Comparison of ENCODE assay signal across 16 cellular contexts in genomic region chr13:33937373-33938087, GRCh38.
A peak's percentile ranks its signal among the peaks of the same experiment; 100 is the strongest.
DNase-seq lines count a peak whose midpoint lies in the region; ATAC-seq and TF ChIP-seq lines count a peak whose summit lies in the region.
"Had no signal": no experiment of that assay in that cellular context is flagged by ENCODE, and none has a peak within 500 bp of the region (broad histone marks: within the 10 kb centered on the region; RNA-seq: fewer than 3 reads in every experiment).

No MANE protein-coding gene starts in this region.

- peaks cover 11% of the 10 kb centered on the region for H3K4me1 ChIP-seq in smooth muscle cell (ENCODE audit: low read depth)

- H3K36me3 ChIP-seq in smooth muscle cell (ENCODE audit: low read depth), result no peaks in the 10 kb centered on the region
- H3K36me3 ChIP-seq: BLaER1 treated with 17β-estradiol and CSF1 and Interleukin-3, amounts not matched to agents 10 nM and 100 nM; ovary; stomach had no signal

- H3K27ac ChIP-seq in smooth muscle cell (ENCODE audit: low read depth), result peak overlapping the region; percentile 71
- H3K27ac ChIP-seq: BLaER1 treated with 17β-estradiol and CSF1 and Interleukin-3, amounts not matched to agents 10 nM and 100 nM; ovary; RWPE1; stomach had no signal

- no peaks in the 10 kb centered on the region for H3K27me3 ChIP-seq in smooth muscle cell (ENCODE audit: low read depth)
- H3K27me3 ChIP-seq: BLaER1 treated with 17β-estradiol and CSF1 and Interleukin-3, amounts not matched to agents 10 nM and 100 nM; ovary; stomach had no signal

- DNase-seq in NCI-H1048 (lab: John Stamatoyannopoulos, UW), result peak; percentile 4
- peak; percentile 21 for DNase-seq in astrocyte of the hippocampus (ENCODE audit: low read depth, low spot score)
- peak; percentile 33 for DNase-seq in left kidney (ENCODE audit: low read depth, low spot score)
- DNase-seq in smooth muscle cell (lab: John Stamatoyannopoulos, UW; ENCODE audit: unreplicated experiment), result no peak
- DNase-seq in NCI-H2227 treated with DMSO at 0.1 percent for 48 hours (lab: John Stamatoyannopoulos, UW), result no peak
- no peak for DNase-seq in HCEC 1CT
- DNase-seq: activated CD8-positive, alpha-beta memory T cell treated with anti-CD3 and anti-CD28 coated beads, Interleukin-2, amount 50 U/mL, for 48 hours; activated naive CD4-positive, alpha-beta T cell treated with anti-CD3 and anti-CD28 coated beads for 36 hours; NCI-H1694; NCI-H774; ovary; stomach had no signal

- no peaks in the 10 kb centered on the region for H4K20me1 ChIP-seq in smooth muscle cell (ENCODE audit: low read depth)
- H4K20me1 ChIP-seq: BLaER1 treated with 17β-estradiol and CSF1 and Interleukin-3, amounts not matched to agents 10 nM and 100 nM had no signal

- no peak for ATAC-seq in HG03460 (IDR thresholded peaks at IDR 0.05; ENCODE audit: unreplicated experiment)
- ATAC-seq: activated CD4-positive, CD25-positive, alpha-beta regulatory T cell treated with anti-CD3 and anti-CD28 coated beads, Interleukin-2, amount 50 U/mL, for 24 hours had no signal

- WGBS in smooth muscle cell (ENCODE audit: low lambda C conversion rate), result 79% methylated on average over 3 of the region's 3 CpGs

- TF ChIP-seq CTCF in smooth muscle cell (IDR thresholded peaks at IDR 0.05; ENCODE audit: borderline replicate concordance, insufficient read depth, poor library complexity, severe bottlenecking), result no peak

- no peak overlapping the region for H2AFZ ChIP-seq in smooth muscle cell (ENCODE audit: low read depth)

- no peaks in the 10 kb centered on the region for H3F3A ChIP-seq in smooth muscle cell (ENCODE audit: low read depth)

- no peaks in the 10 kb centered on the region for H3K79me2 ChIP-seq in smooth muscle cell (ENCODE audit: low read depth)

- no peak overlapping the region for H3K4me3 ChIP-seq in smooth muscle cell
- H3K4me3 ChIP-seq: BLaER1 treated with 17β-estradiol and CSF1 and Interleukin-3, amounts not matched to agents 10 nM and 100 nM; ovary; stomach had no signal

- H3K9me3 ChIP-seq in smooth muscle cell (replicated peaks; ENCODE audit: low read depth), result no peaks in the 10 kb centered on the region
- H3K9me3 ChIP-seq: ovary, stomach had no signal

- no peak overlapping the region for H3K4me2 ChIP-seq in smooth muscle cell
- H3K4me2 ChIP-seq: BLaER1 treated with 17β-estradiol and CSF1 and Interleukin-3, amounts not matched to agents 10 nM and 100 nM had no signal

- H3K9ac ChIP-seq in smooth muscle cell (ENCODE audit: low read depth), result peak overlapping the region; percentile 30
- H3K9ac ChIP-seq: BLaER1 treated with 17β-estradiol and CSF1 and Interleukin-3, amounts not matched to agents 10 nM and 100 nM had no signal

Comparison
In these comparisons a context has a peak if more than half of its experiments do, and no peak if none do; other contexts are left out.
1. DNase-seq: peak in NCI-H1048 (single experiment), astrocyte of the hippocampus (single experiment) and left kidney (single experiment); none in smooth muscle cell (single experiment), NCI-H2227 treated with DMSO at 0.1 percent for 48 hours (single experiment) and HCEC 1CT (single experiment).